ENCODE assay signal across 2 cellular contexts in genomic region chr2:179850188-179850587, GRCh38.
TF ChIP-seq lines count a peak whose summit lies in the region.

No MANE protein-coding gene starts in this region.

TF ChIP-seq in A549, 52 proteins besides CTCF, POLR2A, EP300 and RAD21:
- no peak for TF ChIP-seq NPAS2 (CRISPR knock-in tag; IDR thresholded peaks at IDR 0.05; ENCODE audit: borderline replicate concordance)
- TF ChIP-seq, protein P1, sequence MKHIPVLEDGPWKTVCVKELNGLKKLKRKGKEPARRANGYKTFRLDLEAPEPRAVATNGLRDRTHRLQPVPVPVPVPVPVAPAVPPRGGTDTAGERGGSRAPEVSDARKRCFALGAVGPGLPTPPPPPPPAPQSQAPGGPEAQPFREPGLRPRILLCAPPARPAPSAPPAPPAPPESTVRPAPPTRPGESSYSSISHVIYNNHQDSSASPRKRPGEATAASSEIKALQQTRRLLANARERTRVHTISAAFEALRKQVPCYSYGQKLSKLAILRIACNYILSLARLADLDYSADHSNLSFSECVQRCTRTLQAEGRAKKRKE (CRISPR knock-in tag; IDR thresholded peaks at IDR 0.05; ENCODE audit: low read depth): no peak
- TF ChIP-seq HDAC2 (IDR thresholded peaks at IDR 0.05): no peak
- TF ChIP-seq KDM1A (IDR thresholded peaks at IDR 0.05; ENCODE audit: low read depth): no peak
- no peak for TF ChIP-seq RNF2 (IDR thresholded peaks at IDR 0.05; ENCODE audit: borderline replicate concordance, low read depth)
- TF ChIP-seq REST (IDR thresholded peaks at IDR 0.05): no peak

TF ChIP-seq in HCT116, 20 proteins besides CTCF, POLR2A, EP300 and RAD21:
- TF ChIP-seq TCF7L2 (IDR thresholded peaks at IDR 0.05; ENCODE audit: borderline replicate concordance, extremely low read depth, insufficient read depth, insufficient read length) (no peak), EGR1 (IDR thresholded peaks at IDR 0.05; ENCODE audit: low read depth) (no peak), SIN3A (IDR thresholded peaks at IDR 0.05; ENCODE audit: low read depth) (no peak), JUND (IDR thresholded peaks at IDR 0.05) (no peak), FOSL1 (IDR thresholded peaks at IDR 0.05; ENCODE audit: low read depth) (no peak), SP1 (IDR thresholded peaks at IDR 0.05; ENCODE audit: low read depth) (no peak)
- TF ChIP-seq, protein P2, sequence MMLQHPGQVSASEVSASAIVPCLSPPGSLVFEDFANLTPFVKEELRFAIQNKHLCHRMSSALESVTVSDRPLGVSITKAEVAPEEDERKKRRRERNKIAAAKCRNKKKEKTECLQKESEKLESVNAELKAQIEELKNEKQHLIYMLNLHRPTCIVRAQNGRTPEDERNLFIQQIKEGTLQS (IDR thresholded peaks at IDR 0.05): no peak
